In genomic region chr6:92757926-92758325, GRCh38 we compare ENCODE assay signal across 1 cellular context.
TF ChIP-seq lines count a peak whose summit lies in the region.

No MANE protein-coding gene starts in this region.

TF ChIP-seq in H1, 55 proteins besides CTCF, POLR2A, EP300 and RAD21:
- no peak for TF ChIP-seq ATF2 (IDR thresholded peaks at IDR 0.05; ENCODE audit: low read length)
TF ChIP-seq in H1: peak in this region for 0.
